Comparison of ENCODE assay signal across 14 cellular contexts in the genomic region with DNA sequence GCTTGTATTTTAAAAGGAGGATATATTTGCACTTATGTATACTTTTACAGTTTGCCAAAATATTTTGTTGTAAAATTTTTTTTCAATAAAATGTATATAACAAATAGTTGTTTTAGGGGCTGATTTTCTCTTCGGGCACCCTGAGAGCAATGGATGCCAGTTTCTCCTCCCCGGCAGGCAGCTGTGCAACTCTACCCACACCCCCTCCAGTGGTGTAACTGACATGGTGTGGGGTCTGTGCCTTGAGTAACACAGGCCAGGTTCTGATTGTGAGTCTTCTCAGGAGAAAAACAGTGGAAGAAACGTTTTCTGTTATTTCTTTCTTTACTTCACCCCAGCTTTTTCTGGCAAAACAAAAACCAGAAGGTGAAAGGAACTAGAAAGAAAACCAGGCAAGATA. TPM values are rescaled to one million over a fixed set of nuclear protein-coding genes. Genes with fewer than 3 reads are reported as not detected.
"Had no signal": no experiment of that assay in that cellular context is flagged by ENCODE, and none has a peak within 500 bp of the region (broad histone marks: within the 10 kb centered on the region; RNA-seq: fewer than 3 reads in every experiment).

No MANE protein-coding gene starts in this region.

- H3K4me3 ChIP-seq: lung, thyroid gland had no signal

- DNase-seq: activated CD4-positive, alpha-beta T cell treated with anti-CD3 and anti-CD28 coated beads for 1 hour; activated CD8-positive, alpha-beta memory T cell treated with anti-CD3 and anti-CD28 coated beads, Interleukin-2, amount 50 U/mL, for 4 hours; activated CD8-positive, alpha-beta T cell treated with anti-CD3 and anti-CD28 coated beads for 36 hours; activated gamma-delta T cell treated with Interleukin-2 at 50 U/mL for 16 hours; activated naive CD8-positive, alpha-beta T cell treated with anti-CD3 and anti-CD28 coated beads for 36 hours; activated T-cell treated with anti-CD3 and anti-CD28 coated beads, Interleukin-2, amount 50 U/mL, for 72 hours; brain microvascular endothelial cell; cerebellar nuclear complex; immature natural killer cell; nephron progenitor cell; thyroid gland had no signal

- H3K36me3 ChIP-seq: brain microvascular endothelial cell, thyroid gland had no signal

- H3K9me3 ChIP-seq: thyroid gland had no signal

- H3K27ac ChIP-seq: brain microvascular endothelial cell, thyroid gland had no signal

- ATAC-seq: activated CD8-positive, alpha-beta T cell treated with anti-CD3 and anti-CD28 coated beads for 36 hours; activated T-cell treated with anti-CD3 and anti-CD28 coated beads, Interleukin-2, amount 50 U/mL, for 72 hours had no signal

RNA-seq across cellular contexts. Expression of a gene that starts 6.1 kb away (rescaled TPM):
- total RNA-seq: activated CD8-positive, alpha-beta T cell treated with anti-CD3 and anti-CD28 coated beads for 36 hours; activated naive CD8-positive, alpha-beta T cell treated with anti-CD3 and anti-CD28 coated beads for 36 hours; activated T-cell treated with anti-CD3 and anti-CD28 coated beads, Interleukin-2, amount 50 U/mL, for 72 hours; dermis microvascular lymphatic vessel endothelial cell; mononuclear cell had no signal
- polyA plus RNA-seq: immature natural killer cell had no signal
